ENCODE assay signal across 10 cellular contexts in the genomic region with DNA sequence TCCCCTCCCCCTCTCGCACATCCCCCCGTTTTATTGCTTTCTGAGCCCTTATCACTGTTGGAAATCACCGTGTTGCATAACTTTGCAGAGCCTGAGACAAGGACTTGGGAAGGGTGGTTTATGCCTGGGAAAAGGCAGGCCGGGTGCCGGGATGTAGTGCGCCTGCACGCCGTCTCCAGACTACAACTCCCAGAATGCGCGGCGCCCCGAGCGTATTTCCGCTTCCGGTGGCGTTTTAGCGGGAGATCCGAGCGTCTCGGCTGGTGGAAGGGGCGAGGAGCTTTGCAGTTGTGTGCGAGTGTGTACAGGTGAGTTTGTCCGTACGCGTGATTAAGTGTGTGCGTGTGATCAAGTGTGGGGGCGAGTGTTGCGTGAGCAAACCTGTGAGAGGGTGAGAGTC.
DNase-seq lines count a peak whose midpoint lies in the region; ATAC-seq lines count a peak whose summit lies in the region.
"Had no signal": no experiment of that assay in that cellular context is flagged by ENCODE, and none has a peak within 500 bp of the region (broad histone marks: within the 10 kb centered on the region; RNA-seq: fewer than 3 reads in every experiment).

No MANE protein-coding gene starts in this region.

- H4K5ac ChIP-seq in mesendoderm (ENCODE audit: low read length) = no peak overlapping the region

- H3K27ac ChIP-seq in cingulate gyrus (ENCODE audit: low read depth, low read length) = peak overlapping the region; percentile 41
- H3K27ac ChIP-seq in mesendoderm (ENCODE audit: low read depth, low read length) = no peak overlapping the region
- peak overlapping the region; percentile 15 for H3K27ac ChIP-seq in substantia nigra (ENCODE audit: low read depth, low read length, poor library complexity, severe bottlenecking)
- H3K27ac ChIP-seq: 22Rv1 had no signal

- no peak overlapping the region for H2AK5ac ChIP-seq in mesendoderm (ENCODE audit: low read length)

- no peak overlapping the region for H4K8ac ChIP-seq in mesendoderm (ENCODE audit: low read depth, low read length)

- H2BK120ac ChIP-seq in mesendoderm (ENCODE audit: low read depth, low read length) = no peak overlapping the region

- DNase-seq in DMS 273 (lab: John Stamatoyannopoulos, UW; ENCODE audit: unreplicated experiment) (peak; percentile 78), DMS 273 treated with DMSO at 0.1 percent for 48 hours (lab: John Stamatoyannopoulos, UW) (no peak), mesendoderm (peak; percentile 64), substantia nigra (lab: John Stamatoyannopoulos, UW) (peak in 47 of 49 donors; percentile 16 to 84 (median 68)), NCI-H526 (lab: John Stamatoyannopoulos, UW) (no peak)
- no peak for DNase-seq in effector CD8-positive, alpha-beta T cell (lab: John Stamatoyannopoulos, UW)
- DNase-seq: GOT3 had no signal

- H3K4me3 ChIP-seq in mesendoderm (ENCODE audit: low read length) = peak overlapping the region; percentile 58

- no peak overlapping the region for H3K18ac ChIP-seq in mesendoderm (ENCODE audit: low read length)

- no peaks in the 10 kb centered on the region for H3K79me1 ChIP-seq in mesendoderm (ENCODE audit: low read length)

- H3K36me3 ChIP-seq in mesendoderm (ENCODE audit: control insufficient read depth, insufficient read depth, low read length) = no peaks in the 10 kb centered on the region

- no peaks in the 10 kb centered on the region for H3K4me1 ChIP-seq in mesendoderm (ENCODE audit: control insufficient read depth, low read depth, low read length)

- no CpG with 5 or more reads among the region's 28 CpGs for WGBS in mesendoderm (ENCODE audit: extremely low coverage, insufficient coverage, low lambda C conversion rate)

- H3K23ac ChIP-seq in mesendoderm (ENCODE audit: low read length) = no peak overlapping the region

- H2BK15ac ChIP-seq in mesendoderm (replicated peaks; ENCODE audit: low read depth) = no peak overlapping the region

- H3K4ac ChIP-seq in mesendoderm (ENCODE audit: low read depth, low read length) = no peak overlapping the region

- ATAC-seq in HG02884 (IDR thresholded peaks at IDR 0.05; ENCODE audit: unreplicated experiment) = no peak

- H3K27me3 ChIP-seq in mesendoderm (ENCODE audit: insufficient read depth, low read length, poor library complexity) = no peaks in the 10 kb centered on the region

- no peak overlapping the region for H3K4me2 ChIP-seq in mesendoderm (ENCODE audit: low read length)

- no peak overlapping the region for H2BK5ac ChIP-seq in mesendoderm (ENCODE audit: low read length)

- no peaks in the 10 kb centered on the region for H3K79me2 ChIP-seq in mesendoderm (ENCODE audit: control insufficient read depth, insufficient read depth, low read length)

- peak overlapping the region; percentile 59 for H3K9ac ChIP-seq in mesendoderm (ENCODE audit: low read length)

- H3K56ac ChIP-seq in mesendoderm (ENCODE audit: low read length) = peak overlapping the region; percentile 58

Comparison
In these comparisons a context has a peak if more than half of its experiments do, and no peak if none do; other contexts are left out.
1. DNase-seq: peak in DMS 273 (single experiment), mesendoderm (single experiment) and substantia nigra (47 of 49); none in DMS 273 treated with DMSO at 0.1 percent for 48 hours (single experiment), NCI-H526 (0 of 2) and effector CD8-positive, alpha-beta T cell (single experiment).